In genomic region chr15:66172339-66172980, GRCh38 we compare ENCODE assay signal across 1 cellular context.
TF ChIP-seq lines count a peak whose summit lies in the region.

No MANE protein-coding gene starts in this region.

TF ChIP-seq in IMR-90, 13 proteins besides CTCF, POLR2A, EP300 and RAD21 (continued from another document):
- no peak for TF ChIP-seq RCOR1 (IDR thresholded peaks at IDR 0.05; ENCODE audit: insufficient replicate concordance, low read length)
- TF ChIP-seq NFE2L2 (IDR thresholded peaks at IDR 0.05; ENCODE audit: low read depth, low read length), result no peak
- no peak for TF ChIP-seq CEBPB (IDR thresholded peaks at IDR 0.05; ENCODE audit: low read depth, low read length)
- TF ChIP-seq MAFK (IDR thresholded peaks at IDR 0.05; ENCODE audit: low read depth, low read length), result no peak
- no peak for TF ChIP-seq FOS (IDR thresholded peaks at IDR 0.05; ENCODE audit: low read depth, low read length)
- TF ChIP-seq USF2 (IDR thresholded peaks at IDR 0.05; ENCODE audit: low read depth, low read length), result no peak
- no peak for TF ChIP-seq MXI1 (IDR thresholded peaks at IDR 0.05; ENCODE audit: borderline replicate concordance, low read depth, low read length)
